Comparison of ENCODE assay signal across 25 cellular contexts in the genomic region with DNA sequence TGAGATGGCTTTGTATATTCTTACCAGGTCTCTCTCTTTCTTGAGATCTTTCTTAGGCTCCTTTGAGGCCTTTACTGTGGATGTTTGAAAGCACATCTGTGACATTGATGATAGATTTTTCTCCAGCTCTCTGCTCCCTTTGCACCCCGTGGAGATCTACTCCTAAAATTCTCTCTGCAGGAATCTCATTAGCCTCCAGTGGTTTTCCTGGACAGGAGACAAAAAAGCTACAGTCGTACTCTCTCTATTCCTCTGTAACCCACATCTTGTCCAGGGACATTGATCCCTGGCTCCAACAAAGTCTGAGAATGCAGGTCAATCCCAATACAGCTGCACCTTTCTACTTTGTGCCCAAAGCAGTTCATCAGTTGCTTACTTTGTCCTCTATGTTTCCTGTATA.
"Had no signal": no experiment of that assay in that cellular context is flagged by ENCODE, and none has a peak within 500 bp of the region (broad histone marks: within the 10 kb centered on the region; RNA-seq: fewer than 3 reads in every experiment).

No MANE protein-coding gene starts in this region.

- H3K27ac ChIP-seq: PC-9 had no signal

- DNase-seq: activated CD4-positive, alpha-beta memory T cell treated with anti-CD3 and anti-CD28 coated beads for 36 hours; activated CD4-positive, alpha-beta T cell treated with anti-CD3 and anti-CD28 coated beads, Interleukin-2, amount 10 ng/mL, durations not matched to agents 7 days and 5 days; activated CD4-positive, CD25-positive, alpha-beta regulatory T cell; activated CD8-positive, alpha-beta memory T cell treated with anti-CD3 and anti-CD28 coated beads for 24 hours; activated gamma-delta T cell; activated naive CD4-positive, alpha-beta T cell treated with anti-CD3 and anti-CD28 coated beads for 36 hours; activated T-cell treated with anti-CD3 and anti-CD28 coated beads for 4 hours; activated T-cell treated with anti-CD3 and anti-CD28 coated beads, Interleukin-2, amount 50 U/mL, for 48 hours; cerebellar nuclear complex; MG63; MV-4-11; NCI-H1092 treated with DMSO at 0.1 percent for 48 hours; NCI-H1417 treated with DMSO at 0.1 percent for 48 hours; NCI-H1694; NCI-H2029; NCI-H345; NCI-H510A treated with DMSO at 0.1 percent for 48 hours; NCI-H69; NK-92 treated with Interleukin-12 subunit alpha and Interleukin-12 subunit beta, amount 100 ng/mL, for 24 hours; PC-9; SIG-M5; T-helper 17 cell; T1000 had no signal

- ATAC-seq: activated T-helper 17 cell treated with anti-CD3 and anti-CD28 coated beads, Interleukin-2, amount 50 U/mL, for 72 hours; T-helper 17 cell had no signal

- H3K4me1 Mint-ChIP-seq: activated T-helper 17 cell treated with anti-CD3 and anti-CD28 coated beads, Interleukin-2, amount 50 U/mL, for 72 hours; T-helper 17 cell had no signal

- H3K4me2 ChIP-seq: PC-9 had no signal

- H3K9me3 Mint-ChIP-seq: activated CD4-positive, alpha-beta memory T cell treated with anti-CD3 and anti-CD28 coated beads for 36 hours; activated CD4-positive, alpha-beta T cell treated with anti-CD3 and anti-CD28 coated beads, Interleukin-2, amount 10 ng/mL, durations not matched to agents 7 days and 5 days; activated naive CD4-positive, alpha-beta T cell treated with anti-CD3 and anti-CD28 coated beads for 36 hours; activated T-helper 17 cell treated with anti-CD3 and anti-CD28 coated beads, Interleukin-2, amount 50 U/mL, for 72 hours had no signal

- H2AFZ ChIP-seq: PC-9 had no signal

- H3K4me3 Mint-ChIP-seq: activated CD4-positive, alpha-beta memory T cell treated with anti-CD3 and anti-CD28 coated beads for 36 hours; activated CD4-positive, alpha-beta T cell treated with anti-CD3 and anti-CD28 coated beads, Interleukin-2, amount 10 ng/mL, durations not matched to agents 7 days and 5 days; activated naive CD4-positive, alpha-beta T cell treated with anti-CD3 and anti-CD28 coated beads for 36 hours; activated naive CD8-positive, alpha-beta T cell; activated T-helper 17 cell treated with anti-CD3 and anti-CD28 coated beads, Interleukin-2, amount 50 U/mL, for 72 hours; T-helper 17 cell had no signal

- H3K4me3 ChIP-seq: MG63, PC-9 had no signal

- H3K27me3 Mint-ChIP-seq: activated CD4-positive, alpha-beta memory T cell treated with anti-CD3 and anti-CD28 coated beads for 36 hours; activated CD4-positive, alpha-beta T cell treated with anti-CD3 and anti-CD28 coated beads, Interleukin-2, amount 10 ng/mL, durations not matched to agents 7 days and 5 days; activated T-helper 17 cell treated with anti-CD3 and anti-CD28 coated beads, Interleukin-2, amount 50 U/mL, for 72 hours; T-helper 17 cell had no signal

- H3K27me3 ChIP-seq: MG63 had no signal

- H3K27ac Mint-ChIP-seq: activated CD4-positive, alpha-beta memory T cell treated with anti-CD3 and anti-CD28 coated beads for 36 hours; activated CD4-positive, alpha-beta T cell treated with anti-CD3 and anti-CD28 coated beads, Interleukin-2, amount 10 ng/mL, durations not matched to agents 7 days and 5 days; activated naive CD4-positive, alpha-beta T cell treated with anti-CD3 and anti-CD28 coated beads for 36 hours; activated naive CD8-positive, alpha-beta T cell; activated T-helper 17 cell treated with anti-CD3 and anti-CD28 coated beads, Interleukin-2, amount 50 U/mL, for 72 hours; T-helper 17 cell had no signal

- H3K9me3 ChIP-seq: MG63 had no signal

- H3K36me3 ChIP-seq: MG63 had no signal

- H3K36me3 Mint-ChIP-seq: activated CD4-positive, alpha-beta memory T cell treated with anti-CD3 and anti-CD28 coated beads for 36 hours; activated naive CD8-positive, alpha-beta T cell had no signal
